14 cellular contexts compared by ENCODE assay signal in genomic region chr11:11989774-11990744, GRCh38. TPM values are rescaled to one million over a fixed set of nuclear protein-coding genes. Genes with fewer than 3 reads are reported as not detected.
DNase-seq lines count a peak whose midpoint lies in the region; ATAC-seq, FAIRE-seq and TF ChIP-seq lines count a peak whose summit lies in the region.
"Had no signal": no experiment of that assay in that cellular context is flagged by ENCODE, and none has a peak within 500 bp of the region (broad histone marks: within the 10 kb centered on the region; RNA-seq: fewer than 3 reads in every experiment).

No MANE protein-coding gene starts in this region.

- no peaks in the 10 kb centered on the region for H3K36me3 Mint-ChIP-seq in natural killer cell
- H3K36me3 Mint-ChIP-seq: activated naive CD4-positive, alpha-beta T cell treated with anti-CD3 and anti-CD28 coated beads, Interleukin-2, amount 50 U/mL, for 72 hours had no signal

- no peak overlapping the region for H3K4me3 Mint-ChIP-seq in natural killer cell

- no peak for FAIRE-seq in A549 (lab: Jason Lieb, UNC)

- ATAC-seq in A549 (no peak), natural killer cell (no peak)
- ATAC-seq: activated naive CD4-positive, alpha-beta T cell treated with anti-CD3 and anti-CD28 coated beads, Interleukin-2, amount 50 U/mL, for 72 hours had no signal

- no peak for TF ChIP-seq POLR2A in A549 (IDR thresholded peaks at IDR 0.05; ENCODE audit: low read length)

- no peak overlapping the region for H3K4me3 ChIP-seq in A549
- no peak overlapping the region for H3K4me3 ChIP-seq in MG63

- H3K4me1 Mint-ChIP-seq in natural killer cell = peaks cover 0 to 7% of the 10 kb centered on the region in 2 donors

- no peaks in the 10 kb centered on the region for H3K9me3 ChIP-seq in A549
- H3K9me3 ChIP-seq in MG63 = no peaks in the 10 kb centered on the region

- H3K4me1 ChIP-seq in A549 = peaks cover 66% of the 10 kb centered on the region

- DNase-seq in A549 (ENCODE audit: low read depth in 1 of 2, low spot score in 1 of 2) = no peak
- DNase-seq in MG63 = peak; percentile 72
- DNase-seq in mesenteric fat pad (ENCODE audit: low spot score) = peak; percentile 55
- no peak for DNase-seq in NCI-H2107 (lab: John Stamatoyannopoulos, UW)
- DNase-seq in C1 segment of cervical spinal cord (lab: John Stamatoyannopoulos, UW) = no peak
- no peak for DNase-seq in DMS79 (lab: John Stamatoyannopoulos, UW)
- DNase-seq in natural killer cell = no peak
- DNase-seq: activated CD4-positive, alpha-beta T cell treated with anti-CD3 and anti-CD28 coated beads for 48 hours; DMS 273 treated with DMSO at 0.1 percent for 48 hours; posterior cingulate gyrus; SHP77 treated with DMSO at 0.1 percent for 48 hours; T-helper 9 cell had no signal

- 84% methylated on average over 8 of the region's 8 CpGs for WGBS in A549 (ENCODE audit: missing lambda C conversion rate)

- peak overlapping the region; percentile 45 to 71; a peak in 3 of 6 replicates for H3K27ac ChIP-seq in A549
- peak overlapping the region; percentile 6 for H3K27ac ChIP-seq in cingulate gyrus (ENCODE audit: low read depth, low read length)

- no peak for TF ChIP-seq RAD21 in A549 (conservative IDR thresholded peaks at IDR 0.05 in 1 of 2, IDR thresholded peaks at IDR 0.05 in 1 of 2)

- peaks cover 62% of the 10 kb centered on the region for H3K36me3 ChIP-seq in MG63

- no peaks in the 10 kb centered on the region for H3K27me3 ChIP-seq in MG63

- no peak overlapping the region for H3K4me2 ChIP-seq in A549

- peaks cover 13 to 29% of the 10 kb centered on the region in 2 donors for H3K27me3 Mint-ChIP-seq in natural killer cell (ENCODE audit: low read depth in 2 of 2)

- no peaks in the 10 kb centered on the region for H3K9me3 Mint-ChIP-seq in natural killer cell
- H3K9me3 Mint-ChIP-seq: activated naive CD4-positive, alpha-beta T cell treated with anti-CD3 and anti-CD28 coated beads, Interleukin-2, amount 50 U/mL, for 72 hours had no signal

- TF ChIP-seq CTCF in A549 (IDR thresholded peaks at IDR 0.05) = no peak
- no peak for TF ChIP-seq CTCF in natural killer cell (IDR thresholded peaks at IDR 0.05)

- POLR2A ChIA-PET in A549 (lab: Yijun Ruan, JAX) = no interaction called here

- H3K27ac Mint-ChIP-seq in natural killer cell = no peak overlapping the region
- H3K27ac Mint-ChIP-seq: activated naive CD4-positive, alpha-beta T cell treated with anti-CD3 and anti-CD28 coated beads, Interleukin-2, amount 50 U/mL, for 72 hours had no signal

- intact Hi-C loops in natural killer cell (cut with micrococcal nuclease) = no loop called here

- CTCF ChIA-PET in A549 (lab: Yijun Ruan, JAX) = interaction anchor here (0.9 to 1.8 kb wide), 4 partner anchors 19 to 59 kb away, joined by 3 to 7 read pairs (median 3); no protein-coding TSS in a partner anchor

- TF ChIP-seq EP300 in A549 (IDR thresholded peaks at IDR 0.05) = no peak

TF ChIP-seq in A549, 52 proteins besides CTCF, POLR2A, EP300 and RAD21:
- peak; percentile 80 for TF ChIP-seq KDM1A (IDR thresholded peaks at IDR 0.05; ENCODE audit: low read depth)
- TF ChIP-seq KDM5A (IDR thresholded peaks at IDR 0.05) = no peak
- no peak for TF ChIP-seq MAFK (IDR thresholded peaks at IDR 0.05; ENCODE audit: partially characterized antibody)
- TF ChIP-seq CEBPB (IDR thresholded peaks at IDR 0.05) = no peak

RNA-seq across cellular contexts. Expression of gene DKK3, which starts 18.4 kb away (rescaled TPM):
- polyA plus RNA-seq in A549 (2011; rRNA removed) (18.4 and 22.8 TPM in 2 replicates), A549 (2017; fragmentation: RNase III; extraction: RNeasy Plus Mini Kit Qiagen cat#74134 plus additional on column Dnase treatment) (11.9 to 21.8 TPM (median 20.8 TPM) in 3 replicates)
- polyA plus RNA-seq in A549 (2012; cell fraction: cytosol; rRNA removed) = 6.0 and 6.2 TPM in 2 replicates
- 9.6 and 10.7 TPM in 2 replicates for polyA plus RNA-seq in A549 (2012; cell fraction: nucleus; rRNA removed)
- 12.0 and 14.5 TPM in 2 replicates for polyA minus RNA-seq in A549 (2011; rRNA and poly(A)+ RNA removed)
- total RNA-seq in MG63 (2014; rRNA removed; shearing (Covaris generic); ENCODE audit: low replicate concordance) = 228 and 269 TPM in 2 replicates
- total RNA-seq in mesenteric fat pad (8.9 TPM), natural killer cell (under 1 TPM in 2 of 3 donors, not detected in 1; 0.16 to 0.70 TPM)
- total RNA-seq: activated naive CD4-positive, alpha-beta T cell treated with anti-CD3 and anti-CD28 coated beads, Interleukin-2, amount 50 U/mL, for 72 hours had no signal

Comparison
In these comparisons a context has a peak if more than half of its experiments do, and no peak if none do; other contexts are left out.
1. DNase-seq: peak in MG63 (single experiment) and mesenteric fat pad (single experiment); none in A549 (0 of 2), NCI-H2107 (single experiment), C1 segment of cervical spinal cord (0 of 14), DMS79 (single experiment) and natural killer cell (single experiment).
2. RNA of gene DKK3, which starts 18.4 kb away (total RNA-seq): 228 to 269 TPM in MG63; 8.9 TPM in mesenteric fat pad (single experiment) and 0.16 to 0.70 TPM in natural killer cell; every median in the first group is over 10 times any median in the second.